ENCODE assay signal across 19 cellular contexts in genomic region chr4:8688908-8689445, GRCh38.
"Had no signal": no experiment of that assay in that cellular context is flagged by ENCODE, and none has a peak within 500 bp of the region (broad histone marks: within the 10 kb centered on the region; RNA-seq: fewer than 3 reads in every experiment).

No MANE protein-coding gene starts in this region.

- H3K36me3 ChIP-seq: esophagus muscularis mucosa, gastrocnemius medialis, pancreas, prostate gland, right lobe of liver, transverse colon had no signal

- H3K27ac ChIP-seq: epithelial cell of prostate, esophagus muscularis mucosa, gastrocnemius medialis, pancreas, prostate gland, right lobe of liver, testis, transverse colon had no signal

- H3K4me1 ChIP-seq: gastrocnemius medialis, pancreas, prostate gland, right lobe of liver, testis, transverse colon had no signal

- H3K27me3 ChIP-seq: right lobe of liver, testis had no signal

- H3K36me3 Mint-ChIP-seq: immature natural killer cell; stimulated activated naive B cell treated with anti-CD40 and anti-IgM and Interleukin-4, amounts not matched to agents 10 μg/mL and 1 μg/mL and 100 μg/mL, for 72 hours had no signal

- H3K4me1 Mint-ChIP-seq: central memory CD8-positive, alpha-beta T cell; immature natural killer cell; naive thymus-derived CD8-positive, alpha-beta T cell; stimulated activated naive B cell treated with anti-CD40 and anti-IgM and Interleukin-4, amounts not matched to agents 10 μg/mL and 1 μg/mL and 100 μg/mL, for 72 hours; stimulated activated naive CD8-positive, alpha-beta T cell treated with anti-CD3 and anti-CD28 coated beads, Interleukin-15, amount 100 ng/mL, for 72 hours had no signal

- H3K27ac Mint-ChIP-seq: immature natural killer cell; stimulated activated naive B cell treated with anti-CD40 and anti-IgM and Interleukin-4, amounts not matched to agents 10 μg/mL and 1 μg/mL and 100 μg/mL, for 72 hours; stimulated activated naive CD8-positive, alpha-beta T cell treated with anti-CD3 and anti-CD28 coated beads, Interleukin-15, amount 100 ng/mL, for 72 hours had no signal

- H3K4me3 Mint-ChIP-seq: central memory CD8-positive, alpha-beta T cell; immature natural killer cell; naive thymus-derived CD8-positive, alpha-beta T cell; stimulated activated naive B cell treated with anti-CD40 and anti-IgM and Interleukin-4, amounts not matched to agents 10 μg/mL and 1 μg/mL and 100 μg/mL, for 72 hours; stimulated activated naive CD8-positive, alpha-beta T cell treated with anti-CD3 and anti-CD28 coated beads, Interleukin-15, amount 100 ng/mL, for 72 hours had no signal

- H3K9me3 Mint-ChIP-seq: central memory CD8-positive, alpha-beta T cell; immature natural killer cell had no signal

- H3K4me3 ChIP-seq: esophagus muscularis mucosa, gastrocnemius medialis, mucosa of descending colon, pancreas, prostate gland, right lobe of liver, transverse colon had no signal

- H3K9me3 ChIP-seq: esophagus muscularis mucosa, gastrocnemius medialis, mucosa of descending colon, pancreas, prostate gland, right lobe of liver, testis, transverse colon had no signal

- DNase-seq: effector memory CD4-positive, alpha-beta T cell; immature natural killer cell; left cardiac atrium; left ventricle myocardium superior; mammary epithelial cell; naive thymus-derived CD8-positive, alpha-beta T cell; pancreas; stimulated activated CD4-positive, alpha-beta T cell treated with anti-CD3 and anti-CD28 coated beads, Interleukin-4, amount 100 ng/mL, for 4 hours; stimulated activated naive B cell treated with anti-CD40 and anti-IgM and Interleukin-4, amounts not matched to agents 10 μg/mL and 1 μg/mL and 100 μg/mL, for 72 hours; transverse colon had no signal

- ATAC-seq: gastrocnemius medialis; left cardiac atrium; left ventricle myocardium superior; naive thymus-derived CD8-positive, alpha-beta T cell; stimulated activated naive B cell treated with anti-CD40 and anti-IgM and Interleukin-4, amounts not matched to agents 10 μg/mL and 1 μg/mL and 100 μg/mL, for 72 hours; stimulated activated naive CD8-positive, alpha-beta T cell treated with anti-CD3 and anti-CD28 coated beads, Interleukin-15, amount 100 ng/mL, for 72 hours had no signal
